Comparison of ENCODE assay signal across 17 cellular contexts in genomic region chr21:44521301-44521927, GRCh38. TPM values are rescaled to one million over a fixed set of nuclear protein-coding genes. Genes with fewer than 3 reads are reported as not detected.
"Had no signal": no experiment of that assay in that cellular context is flagged by ENCODE, and none has a peak within 500 bp of the region (broad histone marks: within the 10 kb centered on the region; RNA-seq: fewer than 3 reads in every experiment).

No MANE protein-coding gene starts in this region.

- H3K4me3 Mint-ChIP-seq: activated CD4-positive, alpha-beta T cell treated with anti-CD3 and anti-CD28 coated beads, Interleukin-2, amount 10 ng/mL, durations not matched to agents 24 days and 14 days; activated T-helper 1 cell treated with anti-CD3 and anti-CD28 coated beads, Interleukin-12 subunit alpha, Interleukin-12 subunit beta, Interleukin-2, Interleukin-4 antibody, amounts not matched to agents 30 ng/mL and 10 ng/mL and 1 ng/mL, durations not matched to agents 14 hours and 24 hours and 36 hours; brain; dendritic cell treated with granulocyte-macrophage colony-stimulating factor and Interleukin-4, amounts not matched to agents 40 ng/mL and 50 ng/mL, for 4 days; effector memory CD8-positive, alpha-beta T cell had no signal

- DNase-seq: activated CD4-positive, alpha-beta T cell treated with anti-CD3 and anti-CD28 coated beads, Interleukin-2, amount 10 ng/mL, durations not matched to agents 24 days and 14 days; amniotic stem cell; effector memory CD8-positive, alpha-beta T cell; hypothalamus; mesenchymal stem cell; stimulated activated CD4-positive, alpha-beta T cell treated with anti-CD3 and anti-CD28 coated beads, Interleukin-15, amount 100 ng/mL, for 24 hours; thyroid gland had no signal

- H3K4me3 ChIP-seq: thyroid gland, vagina had no signal

- H3K27ac ChIP-seq: thyroid gland, vagina had no signal

- H3K27me3 ChIP-seq: thyroid gland, vagina had no signal

- H3K36me3 ChIP-seq: thyroid gland, vagina had no signal

- H3K9me3 Mint-ChIP-seq: activated CD4-positive, alpha-beta T cell treated with anti-CD3 and anti-CD28 coated beads, Interleukin-2, amount 10 ng/mL, durations not matched to agents 24 days and 14 days; activated naive CD4-positive, alpha-beta T cell treated with anti-CD3 and anti-CD28 coated beads, Interleukin-2, amount 50 U/mL, for 72 hours; activated T-helper 1 cell treated with anti-CD3 and anti-CD28 coated beads, Interleukin-12 subunit alpha, Interleukin-12 subunit beta, Interleukin-2, Interleukin-4 antibody, amounts not matched to agents 30 ng/mL and 10 ng/mL and 1 ng/mL, durations not matched to agents 14 hours and 24 hours and 36 hours; dendritic cell treated with granulocyte-macrophage colony-stimulating factor and Interleukin-4, amounts not matched to agents 40 ng/mL and 50 ng/mL, for 4 days; effector memory CD8-positive, alpha-beta T cell had no signal

- H3K9me3 ChIP-seq: thyroid gland, vagina had no signal

- H3K27ac Mint-ChIP-seq: activated CD4-positive, alpha-beta T cell treated with anti-CD3 and anti-CD28 coated beads, Interleukin-2, amount 10 ng/mL, durations not matched to agents 24 days and 14 days; activated naive CD4-positive, alpha-beta T cell treated with anti-CD3 and anti-CD28 coated beads, Interleukin-2, amount 50 U/mL, for 72 hours; activated T-helper 1 cell treated with anti-CD3 and anti-CD28 coated beads, Interleukin-12 subunit alpha, Interleukin-12 subunit beta, Interleukin-2, Interleukin-4 antibody, amounts not matched to agents 30 ng/mL and 10 ng/mL and 1 ng/mL, durations not matched to agents 14 hours and 24 hours and 36 hours; brain; dendritic cell treated with granulocyte-macrophage colony-stimulating factor and Interleukin-4, amounts not matched to agents 40 ng/mL and 50 ng/mL, for 4 days; effector memory CD8-positive, alpha-beta T cell had no signal

- H3K36me3 Mint-ChIP-seq: activated naive CD4-positive, alpha-beta T cell treated with anti-CD3 and anti-CD28 coated beads, Interleukin-2, amount 50 U/mL, for 72 hours; brain had no signal

- H3K27me3 Mint-ChIP-seq: activated CD4-positive, alpha-beta T cell treated with anti-CD3 and anti-CD28 coated beads, Interleukin-2, amount 10 ng/mL, durations not matched to agents 24 days and 14 days had no signal

- H3K4me1 ChIP-seq: thyroid gland, vagina had no signal

- H3K4me1 Mint-ChIP-seq: activated CD4-positive, alpha-beta T cell treated with anti-CD3 and anti-CD28 coated beads, Interleukin-2, amount 10 ng/mL, durations not matched to agents 24 days and 14 days; brain had no signal

RNA-seq across cellular contexts. Expression of gene KRTAP10-1, which starts 18.6 kb away (rescaled TPM):
- total RNA-seq: activated CD4-positive, alpha-beta T cell treated with anti-CD3 and anti-CD28 coated beads, Interleukin-2, amount 10 ng/mL, durations not matched to agents 24 days and 14 days; activated naive CD4-positive, alpha-beta T cell treated with anti-CD3 and anti-CD28 coated beads, Interleukin-2, amount 50 U/mL, for 72 hours; activated T-helper 1 cell treated with anti-CD3 and anti-CD28 coated beads, Interleukin-12 subunit alpha, Interleukin-12 subunit beta, Interleukin-2, Interleukin-4 antibody, amounts not matched to agents 30 ng/mL and 10 ng/mL and 1 ng/mL, durations not matched to agents 14 hours and 24 hours and 36 hours; epithelial cell of proximal tubule; left colon; osteocyte; T-helper 2 cell treated with Interferon-gamma antibody and Interleukin-4, amounts not matched to agents 100 ng/mL and 5 ng/mL, for 36 hours; thyroid gland; vagina had no signal
- polyA plus RNA-seq: neural cell had no signal

RNA-seq across cellular contexts. Expression of gene KRTAP10-2, which starts 29.9 kb away (rescaled TPM):
- total RNA-seq: activated CD4-positive, alpha-beta T cell treated with anti-CD3 and anti-CD28 coated beads, Interleukin-2, amount 10 ng/mL, durations not matched to agents 24 days and 14 days; activated naive CD4-positive, alpha-beta T cell treated with anti-CD3 and anti-CD28 coated beads, Interleukin-2, amount 50 U/mL, for 72 hours; activated T-helper 1 cell treated with anti-CD3 and anti-CD28 coated beads, Interleukin-12 subunit alpha, Interleukin-12 subunit beta, Interleukin-2, Interleukin-4 antibody, amounts not matched to agents 30 ng/mL and 10 ng/mL and 1 ng/mL, durations not matched to agents 14 hours and 24 hours and 36 hours; epithelial cell of proximal tubule; left colon; osteocyte; T-helper 2 cell treated with Interferon-gamma antibody and Interleukin-4, amounts not matched to agents 100 ng/mL and 5 ng/mL, for 36 hours; thyroid gland; vagina had no signal
- polyA plus RNA-seq: neural cell had no signal

RNA-seq across cellular contexts. Expression of gene KRTAP10-3, which starts 37.2 kb away (rescaled TPM):
- total RNA-seq: activated CD4-positive, alpha-beta T cell treated with anti-CD3 and anti-CD28 coated beads, Interleukin-2, amount 10 ng/mL, durations not matched to agents 24 days and 14 days; activated naive CD4-positive, alpha-beta T cell treated with anti-CD3 and anti-CD28 coated beads, Interleukin-2, amount 50 U/mL, for 72 hours; activated T-helper 1 cell treated with anti-CD3 and anti-CD28 coated beads, Interleukin-12 subunit alpha, Interleukin-12 subunit beta, Interleukin-2, Interleukin-4 antibody, amounts not matched to agents 30 ng/mL and 10 ng/mL and 1 ng/mL, durations not matched to agents 14 hours and 24 hours and 36 hours; epithelial cell of proximal tubule; left colon; osteocyte; T-helper 2 cell treated with Interferon-gamma antibody and Interleukin-4, amounts not matched to agents 100 ng/mL and 5 ng/mL, for 36 hours; thyroid gland; vagina had no signal
- polyA plus RNA-seq: neural cell had no signal

RNA-seq across cellular contexts. Expression of gene KRTAP10-4, which starts 52.1 kb away (rescaled TPM):
- total RNA-seq: activated CD4-positive, alpha-beta T cell treated with anti-CD3 and anti-CD28 coated beads, Interleukin-2, amount 10 ng/mL, durations not matched to agents 24 days and 14 days; activated naive CD4-positive, alpha-beta T cell treated with anti-CD3 and anti-CD28 coated beads, Interleukin-2, amount 50 U/mL, for 72 hours; activated T-helper 1 cell treated with anti-CD3 and anti-CD28 coated beads, Interleukin-12 subunit alpha, Interleukin-12 subunit beta, Interleukin-2, Interleukin-4 antibody, amounts not matched to agents 30 ng/mL and 10 ng/mL and 1 ng/mL, durations not matched to agents 14 hours and 24 hours and 36 hours; epithelial cell of proximal tubule; left colon; osteocyte; T-helper 2 cell treated with Interferon-gamma antibody and Interleukin-4, amounts not matched to agents 100 ng/mL and 5 ng/mL, for 36 hours; thyroid gland; vagina had no signal
- polyA plus RNA-seq: neural cell had no signal

RNA-seq across cellular contexts. Expression of gene KRTAP10-5, which starts 59.0 kb away (rescaled TPM):
- total RNA-seq: activated CD4-positive, alpha-beta T cell treated with anti-CD3 and anti-CD28 coated beads, Interleukin-2, amount 10 ng/mL, durations not matched to agents 24 days and 14 days; activated naive CD4-positive, alpha-beta T cell treated with anti-CD3 and anti-CD28 coated beads, Interleukin-2, amount 50 U/mL, for 72 hours; activated T-helper 1 cell treated with anti-CD3 and anti-CD28 coated beads, Interleukin-12 subunit alpha, Interleukin-12 subunit beta, Interleukin-2, Interleukin-4 antibody, amounts not matched to agents 30 ng/mL and 10 ng/mL and 1 ng/mL, durations not matched to agents 14 hours and 24 hours and 36 hours; epithelial cell of proximal tubule; left colon; osteocyte; T-helper 2 cell treated with Interferon-gamma antibody and Interleukin-4, amounts not matched to agents 100 ng/mL and 5 ng/mL, for 36 hours; vagina had no signal
- polyA plus RNA-seq: neural cell had no signal
